Comparison of ENCODE assay signal across 8 cellular contexts in the genomic region with DNA sequence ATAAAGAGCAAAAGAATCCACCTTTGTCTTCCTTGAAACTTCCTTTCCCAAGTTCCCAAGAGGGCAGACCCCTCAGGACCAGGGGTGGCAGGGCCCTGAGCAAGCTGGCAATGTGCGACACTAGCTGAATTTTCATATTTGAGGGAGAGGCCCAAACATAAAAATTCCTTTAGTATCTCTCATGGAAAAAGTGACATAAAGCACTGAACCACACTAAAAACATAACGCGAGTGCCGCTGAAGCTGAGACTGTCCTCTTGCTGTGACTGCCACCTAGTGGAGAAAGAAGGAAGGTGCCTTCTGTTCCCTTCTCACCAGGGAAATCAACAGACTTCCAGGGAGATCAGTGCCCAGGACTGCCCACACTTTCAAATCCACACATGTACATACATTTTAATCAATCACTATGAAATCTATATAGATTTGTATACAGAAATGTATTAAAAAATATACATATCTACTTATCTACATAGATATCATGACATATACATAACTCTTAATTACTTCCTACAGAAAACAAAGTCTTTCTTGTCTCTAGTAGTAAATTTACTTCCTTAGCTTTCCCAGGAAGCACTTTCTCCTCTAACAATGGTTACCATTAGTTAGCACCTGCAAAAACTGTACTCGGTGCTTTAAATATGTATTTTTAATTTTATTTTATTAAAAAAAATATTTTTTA. TPM values are rescaled to one million over a fixed set of nuclear protein-coding genes. Genes with fewer than 3 reads are reported as not detected.
DNase-seq lines count a peak whose midpoint lies in the region; ATAC-seq, FAIRE-seq and TF ChIP-seq lines count a peak whose summit lies in the region.

No MANE protein-coding gene starts in this region.

- TF ChIP-seq POLR2A in gastroesophageal sphincter (IDR thresholded peaks at IDR 0.05) = peak in 1 of 2 donors; percentile 12
- no peak for TF ChIP-seq POLR2A in suprapubic skin (IDR thresholded peaks at IDR 0.05)

- H3K4me1 ChIP-seq in SK-N-SH (ENCODE audit: control insufficient read depth in 1 of 2, insufficient read depth in 2 of 2, low read depth in 1 of 2, low read length in 1 of 2) = peaks cover 18 to 41% of the 10 kb centered on the region in 2 experiments
- H3K4me1 ChIP-seq in gastroesophageal sphincter = peaks cover 13 to 87% (median 46%) of the 10 kb centered on the region in 3 donors
- H3K4me1 ChIP-seq in osteoblast (ENCODE audit: insufficient read depth, low read length) = peaks cover 59% of the 10 kb centered on the region
- peaks cover 50% of the 10 kb centered on the region for H3K4me1 ChIP-seq in suprapubic skin

- DNase-seq in NAMALWA (ENCODE audit: low spot score) (peak; percentile 87), SK-N-SH (peak; percentile 86), osteoblast (ENCODE audit: insufficient read length, low spot score, missing footprints) (no peak), suprapubic skin (ENCODE audit: low spot score in 2 of 2) (peak in 1 of 2 donors; percentile 91)
- peak; percentile 64 for DNase-seq in activated naive CD4-positive, alpha-beta T cell treated with anti-CD3 and anti-CD28 coated beads, Interleukin-2, amount 50 U/mL, for 16 hours

- peak; percentile 98 for TF ChIP-seq RAD21 in SK-N-SH (IDR thresholded peaks at IDR 0.05; ENCODE audit: low read length)

- H3K9me3 ChIP-seq in SK-N-SH (no peaks in the 10 kb centered on the region), gastroesophageal sphincter (no peaks in the 10 kb centered on the region), osteoblast (ENCODE audit: low read depth, low read length) (no peaks in the 10 kb centered on the region), suprapubic skin (no peaks in the 10 kb centered on the region)

- H3K4me2 ChIP-seq in SK-N-SH = 0 out of 2 replicates have a peak overlapping the region, but pooled peaks have one; percentile 32
- peak overlapping the region; percentile 60 for H3K4me2 ChIP-seq in osteoblast (ENCODE audit: insufficient read depth, low read length)

- peak; percentile 52 for ATAC-seq in GM18517 (IDR thresholded peaks at IDR 0.05; ENCODE audit: unreplicated experiment)
- peak; percentile 67 for ATAC-seq in gastroesophageal sphincter

- H3K9ac ChIP-seq in SK-N-SH = peak overlapping the region; percentile 65

- H3K27me3 ChIP-seq in SK-N-SH (ENCODE audit: insufficient read depth) (no peaks in the 10 kb centered on the region), gastroesophageal sphincter (no peaks in the 10 kb centered on the region), osteoblast (ENCODE audit: insufficient read depth, low read length) (no peaks in the 10 kb centered on the region), suprapubic skin (no peaks in the 10 kb centered on the region)

- H3K27ac ChIP-seq in SK-N-SH (ENCODE audit: low read depth in 2 of 2, low read length in 1 of 2) = peak overlapping the region; percentile 80 to 97
- H3K27ac ChIP-seq in gastroesophageal sphincter = peak overlapping the region; percentile 86 to 99 (median 97)
- peak overlapping the region; percentile 99 for H3K27ac ChIP-seq in osteoblast (ENCODE audit: low read depth, low read length)
- H3K27ac ChIP-seq in suprapubic skin = peak overlapping the region; percentile 88

- no peaks in the 10 kb centered on the region for H3K9me2 ChIP-seq in SK-N-SH

- peaks cover 47% of the 10 kb centered on the region for H3K79me2 ChIP-seq in SK-N-SH (ENCODE audit: insufficient read depth)
- H3K79me2 ChIP-seq in osteoblast (ENCODE audit: insufficient read depth, low read length) = peaks cover 34% of the 10 kb centered on the region

- H3K4me3 ChIP-seq in SK-N-SH (ENCODE audit: low read depth in 2 of 2, low read length in 1 of 2) = peak overlapping the region in 1 of 2 experiments; percentile 36; a peak in 1 of 4 replicates
- H3K4me3 ChIP-seq in gastroesophageal sphincter = no peak overlapping the region
- no peak overlapping the region for H3K4me3 ChIP-seq in osteoblast (ENCODE audit: insufficient read depth, low read length)
- H3K4me3 ChIP-seq in suprapubic skin = no peak overlapping the region

- CTCF ChIA-PET in SK-N-SH (lab: Yijun Ruan, JAX) = interaction anchor here (0.6 to 12.6 kb wide), 75 partner anchors 9 to 866 kb away, joined by 3 to 327 read pairs (median 5); a partner anchor contains a TSS

- H4K20me1 ChIP-seq in SK-N-SH (ENCODE audit: insufficient read depth) (no peaks in the 10 kb centered on the region), osteoblast (ENCODE audit: insufficient read depth, low read length) (no peaks in the 10 kb centered on the region)

- POLR2A ChIA-PET in SK-N-SH (lab: Yijun Ruan, JAX) = interaction anchor here (0.7 to 1.1 kb wide), 2 partner anchors 236 to 241 kb away, joined by 3 to 5 read pairs; a partner anchor contains a TSS

- peaks cover 72% of the 10 kb centered on the region for H3F3A ChIP-seq in SK-N-SH (replicated peaks; ENCODE audit: insufficient read depth)

- peaks cover 70 to 83% of the 10 kb centered on the region in 2 experiments for H3K36me3 ChIP-seq in SK-N-SH (replicated peaks in 1 of 2; ENCODE audit: control insufficient read depth in 1 of 2, insufficient read depth in 2 of 2, low read length in 1 of 2)
- peaks cover 0 to 51% of the 10 kb centered on the region in 2 donors for H3K36me3 ChIP-seq in gastroesophageal sphincter
- peaks cover 95% of the 10 kb centered on the region for H3K36me3 ChIP-seq in osteoblast (ENCODE audit: insufficient read depth, low read length)
- H3K36me3 ChIP-seq in suprapubic skin = peaks cover 52% of the 10 kb centered on the region

- FAIRE-seq in A204.1 (lab: Jason Lieb, UNC) = peak; percentile 98

- TF ChIP-seq EP300 in SK-N-SH (IDR thresholded peaks at IDR 0.05; ENCODE audit: borderline replicate concordance in 1 of 2, low read depth in 1 of 2, low read length in 1 of 2) (peak; percentile 24 to 34; a peak in 1 of 4 replicates), gastroesophageal sphincter (IDR thresholded peaks at IDR 0.05) (no peak), suprapubic skin (IDR thresholded peaks at IDR 0.05) (no peak)

- 1% methylated on average over 5 of the region's 5 CpGs for WGBS in SK-N-SH (ENCODE audit: low lambda C conversion rate)
- 0 to 7% methylated on average over 5 of the region's 5 CpGs for WGBS in gastroesophageal sphincter (ENCODE audit: low coverage in 1 of 2), 2 donors
- WGBS in suprapubic skin = 6% methylated on average over 5 of the region's 5 CpGs

- no peak overlapping the region for H2AFZ ChIP-seq in SK-N-SH (ENCODE audit: low read depth)
- H2AFZ ChIP-seq in osteoblast (ENCODE audit: low read length) = no peak overlapping the region

- TF ChIP-seq CTCF in SK-N-SH (IDR thresholded peaks at IDR 0.05) (peak; percentile 92), gastroesophageal sphincter (IDR thresholded peaks at IDR 0.05) (peak; percentile 83 to 99 (median 96)), osteoblast (IDR thresholded peaks at IDR 0.05; ENCODE audit: extremely low read depth, low read depth, low read length) (peak; percentile 98), suprapubic skin (IDR thresholded peaks at IDR 0.05) (peak; percentile 91 to 98)

TF ChIP-seq in SK-N-SH, 30 proteins besides CTCF, POLR2A, EP300 and RAD21:
- TF ChIP-seq, protein P1, sequence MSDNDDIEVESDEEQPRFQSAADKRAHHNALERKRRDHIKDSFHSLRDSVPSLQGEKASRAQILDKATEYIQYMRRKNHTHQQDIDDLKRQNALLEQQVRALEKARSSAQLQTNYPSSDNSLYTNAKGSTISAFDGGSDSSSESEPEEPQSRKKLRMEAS (IDR thresholded peaks at IDR 0.05; ENCODE audit: low read depth) = peak; percentile 65
- TF ChIP-seq RXRA (IDR thresholded peaks at IDR 0.05; ENCODE audit: borderline replicate concordance, low read depth) (no peak), MXI1 (IDR thresholded peaks at IDR 0.05; ENCODE audit: low read depth, low read length) (peak; percentile 53; the same call in 1 of the 2 replicates), RFX5 (IDR thresholded peaks at IDR 0.05; ENCODE audit: low read length) (0 out of 2 replicates have a peak, but pooled peaks have one; percentile 32), FOXJ3 (CRISPR knock-in tag; IDR thresholded peaks at IDR 0.05) (no peak), FOSL2 (IDR thresholded peaks at IDR 0.05; ENCODE audit: borderline replicate concordance, low read depth) (peak; percentile 39; the same call in 1 of the 2 replicates), TEAD4 (IDR thresholded peaks at IDR 0.05; ENCODE audit: borderline replicate concordance, insufficient read depth) (no peak), NRF1 (IDR thresholded peaks at IDR 0.05; ENCODE audit: low read depth, low read length) (peak; percentile 20; the same call in 1 of the 2 replicates), RCOR1 (IDR thresholded peaks at IDR 0.05; ENCODE audit: low read length) (0 out of 2 replicates have a peak, but pooled peaks have one; percentile 31), TCF12 (IDR thresholded peaks at IDR 0.05) (peak; percentile 52; the same call in 1 of the 2 replicates), SMC3 (IDR thresholded peaks at IDR 0.05; ENCODE audit: low read depth, low read length) (peak; percentile 97)
- TF ChIP-seq, protein P2, sequence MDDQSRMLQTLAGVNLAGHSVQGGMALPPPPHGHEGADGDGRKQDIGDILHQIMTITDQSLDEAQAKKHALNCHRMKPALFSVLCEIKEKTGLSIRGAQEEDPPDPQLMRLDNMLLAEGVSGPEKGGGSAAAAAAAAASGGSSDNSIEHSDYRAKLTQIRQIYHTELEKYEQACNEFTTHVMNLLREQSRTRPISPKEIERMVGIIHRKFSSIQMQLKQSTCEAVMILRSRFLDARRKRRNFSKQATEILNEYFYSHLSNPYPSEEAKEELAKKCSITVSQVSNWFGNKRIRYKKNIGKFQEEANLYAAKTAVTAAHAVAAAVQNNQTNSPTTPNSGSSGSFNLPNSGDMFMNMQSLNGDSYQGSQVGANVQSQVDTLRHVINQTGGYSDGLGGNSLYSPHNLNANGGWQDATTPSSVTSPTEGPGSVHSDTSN (IDR thresholded peaks at IDR 0.05) = peak; percentile 26; the same call in 1 of the 2 replicates
TF ChIP-seq in SK-N-SH: peak in this region for 9.

RNA-seq across cellular contexts. Expression of a gene that starts 53.8 kb away (rescaled TPM):
- 16.4 and 19.6 TPM in 2 replicates for polyA plus RNA-seq in SK-N-SH (2012; rRNA removed)
- 12.2 and 14.1 TPM in 2 replicates for polyA plus RNA-seq in SK-N-SH (2012; cell fraction: cytosol; rRNA removed)
- polyA plus RNA-seq in SK-N-SH (2012; cell fraction: nucleus; rRNA removed) = 27.9 and 35.1 TPM in 2 replicates
- total RNA-seq in gastroesophageal sphincter (10 to 100 TPM; 16.2 to 35.0 (median 17.2) TPM), osteoblast (31.8 and 34.2 TPM in 2 replicates), suprapubic skin (10 to 100 TPM; 11.2 to 26.0 (median 15.8) TPM)
